In the genomic region with DNA sequence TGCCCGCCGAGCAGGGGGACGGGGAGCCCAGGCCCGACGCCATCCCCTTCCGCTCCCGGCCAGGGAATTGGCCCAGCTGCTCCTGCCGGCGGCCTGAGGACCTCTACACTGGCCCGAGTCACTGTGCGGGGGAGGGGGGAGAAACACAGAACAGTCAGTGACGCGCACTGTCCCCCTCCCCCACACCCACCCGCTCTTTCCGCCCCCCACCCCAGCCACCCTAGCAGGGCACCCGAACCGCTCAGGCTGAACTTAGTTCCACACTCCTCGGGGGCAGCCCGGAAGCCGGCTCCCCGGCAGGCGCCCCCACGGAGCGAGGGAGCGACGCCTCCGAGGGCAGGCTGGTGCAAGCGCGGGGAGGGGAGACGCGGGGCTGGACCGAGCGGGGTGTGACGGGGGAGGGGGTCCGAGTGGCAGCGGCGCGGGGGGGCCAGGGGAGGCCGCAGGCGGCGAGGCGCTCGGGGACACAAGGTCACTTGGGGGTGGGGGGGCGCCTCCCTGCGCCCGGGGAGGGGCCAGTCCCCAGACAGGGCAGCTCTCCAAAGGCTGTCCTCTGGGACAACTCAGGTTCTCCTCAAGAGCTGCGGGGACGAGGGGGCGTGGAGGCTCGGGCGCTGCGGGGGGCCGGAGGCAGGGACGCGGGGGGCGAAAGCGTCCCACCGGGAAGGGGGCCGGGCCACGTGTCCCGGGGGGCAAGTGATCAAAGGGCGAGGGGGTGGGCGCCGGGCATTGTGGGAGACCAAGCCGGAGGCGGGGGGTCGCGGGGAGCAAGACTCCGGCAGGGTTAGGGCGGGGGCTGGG, we compare ENCODE assay signal across 8 cellular contexts. TPM values are rescaled to one million over a fixed set of nuclear protein-coding genes. Genes with fewer than 3 reads are reported as not detected.
A peak's percentile ranks its signal among the peaks of the same experiment; 100 is the strongest.
DNase-seq lines count a peak whose midpoint lies in the region; ATAC-seq and TF ChIP-seq lines count a peak whose summit lies in the region.

No MANE protein-coding gene starts in this region.

- no peaks in the 10 kb centered on the region for H3K9me3 ChIP-seq in lower lobe of right lung

- intact Hi-C loops in dorsolateral prefrontal cortex (cut with DNase I), result loop anchor here in 1 of 2 donors (5.0 kb wide), 1 partner anchor 49 kb away; the partner anchor contains the start of gene IFFO1
- intact Hi-C loops in lower lobe of right lung (cut with DNase I), result no loop called here

- H3K36me3 ChIP-seq in lower lobe of right lung, result peaks cover 14% of the 10 kb centered on the region

- no peak for TF ChIP-seq EP300 in Ishikawa (IDR thresholded peaks at IDR 0.05; ENCODE audit: borderline replicate concordance)

- ATAC-seq in lower lobe of right lung, result peak; percentile 62 to 65
- ATAC-seq in HG03469 (IDR thresholded peaks at IDR 0.05; ENCODE audit: unreplicated experiment), result no peak

- H3K27me3 ChIP-seq in dorsolateral prefrontal cortex, result no peaks in the 10 kb centered on the region
- H3K27me3 ChIP-seq in lower lobe of right lung (ENCODE audit: low read depth), result no peaks in the 10 kb centered on the region

- H3K27ac ChIP-seq in dorsolateral prefrontal cortex, result peak overlapping the region; percentile 90 to 100 (median 98)
- H3K27ac ChIP-seq in lower lobe of right lung, result peak overlapping the region; percentile 96

- H3K4me1 ChIP-seq in lower lobe of right lung, result peaks cover 37% of the 10 kb centered on the region

- peak; percentile 45 for DNase-seq in CMK (ENCODE audit: low read depth)
- peak; percentile 65 for DNase-seq in activated CD4-positive, alpha-beta T cell treated with anti-CD3 and anti-CD28 coated beads, Interleukin-2, amount 50 U/mL, for 1 hour
- DNase-seq in dorsolateral prefrontal cortex, result peak in 9 of 10 donors; percentile 36 to 71 (median 57)
- peak; percentile 82 for DNase-seq in lower lobe of right lung
- DNase-seq in stimulated activated CD8-positive, alpha-beta memory T cell treated with anti-CD3 and anti-CD28 coated beads, Interleukin-12 subunit alpha, Interleukin-12 subunit beta, amount 100 ng/mL, for 1 hour (ENCODE audit: low read depth), result peak; percentile 46
- DNase-seq in NCI-H1436 (lab: John Stamatoyannopoulos, UW), result no peak

- H3K4me3 ChIP-seq in dorsolateral prefrontal cortex, result peak overlapping the region; percentile 61 to 99 (median 94)
- peak overlapping the region; percentile 90 for H3K4me3 ChIP-seq in lower lobe of right lung

- TF ChIP-seq RAD21 in Ishikawa (IDR thresholded peaks at IDR 0.05; ENCODE audit: low read depth), result no peak

- peak in 1 of 56 donors; percentile 23 for TF ChIP-seq CTCF in dorsolateral prefrontal cortex (IDR thresholded peaks at IDR 0.05 in 54 of 56, conservative IDR thresholded peaks at IDR 0.05 in 2 of 56; ENCODE audit: low read depth in 1 of 56, partially characterized antibody in 56 of 56)
- no peak for TF ChIP-seq CTCF in lower lobe of right lung (IDR thresholded peaks at IDR 0.05)

TF ChIP-seq in Ishikawa, 13 proteins besides CTCF, POLR2A, EP300 and RAD21:
- TF ChIP-seq YY1 (IDR thresholded peaks at IDR 0.05; ENCODE audit: low read depth) (no peak), NFIC (IDR thresholded peaks at IDR 0.05) (no peak), ZBTB7A (IDR thresholded peaks at IDR 0.05; ENCODE audit: low read depth) (peak; percentile 56), CREB1 (IDR thresholded peaks at IDR 0.05; ENCODE audit: low read depth) (no peak)
- TF ChIP-seq, protein P1, sequence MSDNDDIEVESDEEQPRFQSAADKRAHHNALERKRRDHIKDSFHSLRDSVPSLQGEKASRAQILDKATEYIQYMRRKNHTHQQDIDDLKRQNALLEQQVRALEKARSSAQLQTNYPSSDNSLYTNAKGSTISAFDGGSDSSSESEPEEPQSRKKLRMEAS (IDR thresholded peaks at IDR 0.05), result peak; percentile 30
- TF ChIP-seq, protein P2, sequence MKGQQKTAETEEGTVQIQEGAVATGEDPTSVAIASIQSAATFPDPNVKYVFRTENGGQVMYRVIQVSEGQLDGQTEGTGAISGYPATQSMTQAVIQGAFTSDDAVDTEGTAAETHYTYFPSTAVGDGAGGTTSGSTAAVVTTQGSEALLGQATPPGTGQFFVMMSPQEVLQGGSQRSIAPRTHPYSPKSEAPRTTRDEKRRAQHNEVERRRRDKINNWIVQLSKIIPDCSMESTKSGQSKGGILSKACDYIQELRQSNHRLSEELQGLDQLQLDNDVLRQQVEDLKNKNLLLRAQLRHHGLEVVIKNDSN (IDR thresholded peaks at IDR 0.05), result peak; percentile 35; the same call in 1 of the 2 replicates

RNA-seq across cellular contexts. Expression of gene CHD4, which starts 0.6 kb away (rescaled TPM):
- total RNA-seq in dorsolateral prefrontal cortex (100 to 1,000 TPM; 139 to 266 (median 179) TPM), lower lobe of right lung (169 TPM)

RNA-seq across cellular contexts. Expression of gene LPAR5, which starts 29.2 kb away (rescaled TPM):
- total RNA-seq in dorsolateral prefrontal cortex (10 to 100 TPM in 4 of 120 experiments, 1 to 10 TPM in 114, under 1 TPM in 2; 0.83 to 12.5 (median 4.8) TPM), lower lobe of right lung (3.8 TPM)

RNA-seq across cellular contexts. Expression of gene NOP2, which starts 38.4 kb away (rescaled TPM):
- total RNA-seq in dorsolateral prefrontal cortex, result 10 to 100 TPM; 17.8 to 57.6 (median 26.6) TPM
- 30.2 TPM for total RNA-seq in lower lobe of right lung

RNA-seq across cellular contexts. Expression of gene ACRBP, which starts 40.7 kb away (rescaled TPM):
- total RNA-seq in dorsolateral prefrontal cortex (1 to 10 TPM in 108 of 120 experiments, under 1 TPM in 11, not detected in 1; 0.40 to 8.0 (median 2.0) TPM), lower lobe of right lung (7.2 TPM)

RNA-seq across cellular contexts. Expression of gene IFFO1, which starts 50.7 kb away (rescaled TPM):
- total RNA-seq in dorsolateral prefrontal cortex, result 10 to 100 TPM; 29.9 to 71.0 (median 45.2) TPM
- 27.6 TPM for total RNA-seq in lower lobe of right lung
